In the genomic region with DNA sequence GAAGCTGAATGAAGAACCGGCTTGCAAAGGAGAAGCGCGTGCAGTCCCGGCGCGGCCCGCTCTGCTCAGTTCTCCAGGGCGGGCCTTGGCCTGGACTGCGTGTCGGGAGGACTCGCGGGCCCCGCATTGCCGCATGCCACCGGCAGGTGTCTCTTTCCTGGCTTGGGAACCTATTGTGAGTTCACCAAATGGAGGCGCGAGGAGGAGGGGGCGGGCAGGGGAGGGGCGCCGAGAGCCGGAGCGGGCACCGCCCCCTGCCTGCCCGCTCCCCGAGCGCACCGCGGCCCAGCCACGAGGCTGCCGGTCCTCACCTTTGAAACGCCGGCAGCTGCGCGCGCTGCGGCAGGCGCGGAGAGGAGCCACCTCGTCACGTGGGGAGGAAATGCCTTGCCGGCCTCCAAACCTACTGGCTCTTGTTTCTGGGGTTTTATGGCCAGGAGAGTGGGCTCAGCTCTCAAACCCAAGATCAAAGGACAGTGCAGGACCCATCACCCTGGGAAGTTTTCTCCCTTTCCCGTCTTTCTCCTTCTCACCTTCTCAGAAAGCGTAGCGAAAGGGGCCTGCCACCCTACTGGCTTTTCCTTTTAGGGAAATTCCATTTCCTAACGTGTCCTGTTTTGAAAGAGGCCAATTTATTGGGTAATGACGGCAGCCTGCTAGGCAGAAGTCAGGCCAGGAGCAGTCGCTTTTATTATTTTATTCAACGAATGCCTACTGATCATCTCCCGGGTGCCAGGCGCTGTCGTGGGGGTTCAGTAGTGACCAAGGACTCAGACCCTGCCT, we compare ENCODE assay signal across 8 cellular contexts. TPM values are rescaled to one million over a fixed set of nuclear protein-coding genes. Genes with fewer than 3 reads are reported as not detected.
A peak's percentile ranks its signal among the peaks of the same experiment; 100 is the strongest.
DNase-seq lines count a peak whose midpoint lies in the region; ATAC-seq and TF ChIP-seq lines count a peak whose summit lies in the region.

No MANE protein-coding gene starts in this region.

- H3K9me3 ChIP-seq in AG04450 (ENCODE audit: control insufficient read depth, insufficient read depth, low read length) (peaks cover 3% of the 10 kb centered on the region; the same call in 1 of the 2 replicates), Panc1 (ENCODE audit: control insufficient read depth, insufficient read depth, low read depth, low read length) (no peaks in the 10 kb centered on the region), stomach smooth muscle (ENCODE audit: control insufficient read depth in 2 of 2, low read length in 2 of 2) (no peaks in the 10 kb centered on the region)

- H3K4me3 ChIP-seq in AG04450 (ENCODE audit: low read depth, low read length) (peak overlapping the region; percentile 35), Panc1 (ENCODE audit: low read depth in 2 of 2, low read length in 2 of 2) (peak overlapping the region; percentile 24 to 48), stomach smooth muscle (ENCODE audit: low read length in 2 of 2) (peak overlapping the region; percentile 33 to 67)

- ATAC-seq in HG03175 (IDR thresholded peaks at IDR 0.05; ENCODE audit: unreplicated experiment) (peak; percentile 88), Panc1 (peak; percentile 98), foreskin keratinocyte (peak; percentile 95)

- no TSS peak for BruUV-seq in Panc1 (replicated peaks; lab: Mats Ljungman, UMichigan)

- H3K9me3 Mint-ChIP-seq in neural crest cell: no peaks in the 10 kb centered on the region

- TF ChIP-seq POLR2A in GM18951 (IDR thresholded peaks at IDR 0.05; ENCODE audit: extremely low read depth, insufficient read depth, insufficient read length): peak; percentile 53

- POLR2A ChIA-PET in AG04450 (lab: Yijun Ruan, JAX) (no interaction called here), Panc1 (lab: Charles Lee) (no interaction called here)

- no peaks in the 10 kb centered on the region for H3K36me3 Mint-ChIP-seq in neural crest cell (ENCODE audit: low read depth)

- H3K4me1 Mint-ChIP-seq in neural crest cell: peaks cover 15% of the 10 kb centered on the region

- H3K27me3 ChIP-seq in AG04450 (ENCODE audit: control insufficient read depth, insufficient read depth, low read length) (no peaks in the 10 kb centered on the region), Panc1 (ENCODE audit: control insufficient read depth, insufficient read depth, low read length) (no peaks in the 10 kb centered on the region), foreskin keratinocyte (no peaks in the 10 kb centered on the region), stomach smooth muscle (ENCODE audit: control insufficient read depth in 1 of 2, insufficient read depth in 2 of 2, low read length in 2 of 2) (no peaks in the 10 kb centered on the region)

- H3K4me3 Mint-ChIP-seq in neural crest cell: peak overlapping the region; percentile 52

- H3K27ac ChIP-seq in AG04450 (ENCODE audit: low read depth, low read length) (no peak overlapping the region), Panc1 (ENCODE audit: low read length) (peak overlapping the region; percentile 86), foreskin keratinocyte (peak overlapping the region; percentile 60), stomach smooth muscle (ENCODE audit: low read length) (peak overlapping the region; percentile 83)

- DNase-seq in AG04450 (ENCODE audit: low read depth, low spot score) (peak; percentile 73), Panc1 (ENCODE audit: low read depth, low spot score) (no peak), foreskin keratinocyte (peak; percentile 60 to 74), neural crest cell (ENCODE audit: low read depth, low spot score) (peak; percentile 97)
- peak; percentile 89 for DNase-seq in activated gamma-delta T cell treated with anti-CD3 and anti-CD28 coated beads, Interleukin-2, amount 50 U/mL, for 16 hours (ENCODE audit: low read depth)

- H3K27me3 Mint-ChIP-seq in neural crest cell (ENCODE audit: low read depth): no peaks in the 10 kb centered on the region

- in situ Hi-C loops in GM18951 (cut with MboI; ENCODE audit: low sequenced_read_pairs, unreplicated experiment): loop anchor here (10.0 kb wide), 1 partner anchor 46 kb away; no protein-coding TSS in a partner anchor
- in situ Hi-C loops in Panc1 (cut with HindIII; ENCODE audit: low pct_unique_long_range_greater_than_20kb, low sequenced_read_pairs): no loop called here

- H3K9ac ChIP-seq in stomach smooth muscle (ENCODE audit: low read length in 2 of 2): peak overlapping the region; percentile 69

- TF ChIP-seq CTCF in AG04450 (IDR thresholded peaks at IDR 0.05; ENCODE audit: low read depth, low read length) (peak; percentile 64), Panc1 (IDR thresholded peaks at IDR 0.05) (peak; percentile 77), foreskin keratinocyte (conservative IDR thresholded peaks at IDR 0.05) (peak; percentile 76), neural crest cell (conservative IDR thresholded peaks at IDR 0.05) (peak; percentile 79)

- CTCF ChIA-PET in AG04450 (lab: Charles Lee): interaction anchor here (0.5 to 2.3 kb wide), 13 partner anchors 8 to 636 kb away, joined by 3 to 9 read pairs (median 4); no protein-coding TSS in a partner anchor
- CTCF ChIA-PET in Panc1 (lab: Charles Lee): interaction anchor here (0.6 kb wide), 1 partner anchor 284 kb away, joined by 4 read pairs; no protein-coding TSS in a partner anchor

- intact Hi-C loops in Panc1 (cut with micrococcal nuclease; ENCODE audit: unreplicated experiment): no loop called here

- H3K36me3 ChIP-seq in Panc1 (ENCODE audit: control insufficient read depth, insufficient read depth, low read length): no peaks in the 10 kb centered on the region
- no peaks in the 10 kb centered on the region for H3K36me3 ChIP-seq in stomach smooth muscle (ENCODE audit: control insufficient read depth in 2 of 2, insufficient read depth in 2 of 2, low read length in 2 of 2)

- H3K4me1 ChIP-seq in Panc1 (ENCODE audit: control insufficient read depth, insufficient read depth, low read length) (peaks cover 7% of the 10 kb centered on the region), foreskin keratinocyte (peaks cover 30% of the 10 kb centered on the region), stomach smooth muscle (ENCODE audit: control insufficient read depth, insufficient read depth, low read length) (peaks cover 14% of the 10 kb centered on the region)

- H3K27ac Mint-ChIP-seq in neural crest cell (ENCODE audit: unreplicated experiment): no peak overlapping the region

RNA-seq across cellular contexts. Expression of a gene that starts 13.8 kb away (rescaled TPM):
- 0.56 and 0.81 TPM in 2 replicates for polyA plus RNA-seq in AG04450 (2011; rRNA removed)
- polyA minus RNA-seq in AG04450 (2011; rRNA and poly(A)+ RNA removed): not detected in 2 replicates
- not detected for total RNA-seq in Panc1 (2021; ENCODE audit: unreplicated experiment)
- polyA plus RNA-seq in Panc1 (2012; ENCODE audit: insufficient read length): 0.76 TPM
- not detected in 2 replicates for total RNA-seq in foreskin keratinocyte
- polyA plus RNA-seq in foreskin keratinocyte: not detected in 2 replicates
- not detected in 2 replicates for total RNA-seq in neural crest cell

RNA-seq across cellular contexts. Expression of a gene that starts 57.2 kb away (rescaled TPM):
- polyA plus RNA-seq in AG04450 (2011; rRNA removed): 186 and 223 TPM in 2 replicates
- 32.6 and 53.5 TPM in 2 replicates for polyA minus RNA-seq in AG04450 (2011; rRNA and poly(A)+ RNA removed)
- 386 TPM for total RNA-seq in Panc1 (2021; ENCODE audit: unreplicated experiment)
- polyA plus RNA-seq in Panc1 (2012; ENCODE audit: insufficient read length): 255 TPM
- total RNA-seq in foreskin keratinocyte: 501 and 571 TPM in 2 replicates
- 415 and 516 TPM in 2 replicates for polyA plus RNA-seq in foreskin keratinocyte
- 735 and 773 TPM in 2 replicates for total RNA-seq in neural crest cell
